ENCODE assay signal across 12 cellular contexts in the genomic region with DNA sequence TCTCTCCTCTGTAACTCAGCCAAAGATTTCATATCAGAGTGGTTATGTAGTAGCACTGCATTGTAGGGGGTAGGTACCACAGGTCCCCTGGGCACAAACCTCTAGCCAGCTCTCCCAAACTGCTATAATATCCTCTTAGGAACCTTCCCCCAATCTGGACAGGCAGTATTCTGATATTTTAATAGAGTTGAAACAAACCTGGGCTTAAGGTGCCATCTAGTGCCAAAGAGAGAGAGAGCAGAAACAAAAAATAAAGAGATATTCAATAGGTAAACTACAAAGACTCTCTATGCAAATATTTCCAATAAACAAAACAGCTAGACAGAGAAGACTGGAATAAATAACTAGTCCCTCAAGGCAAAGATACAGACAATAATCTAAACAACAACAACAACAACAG.
DNase-seq lines count a peak whose midpoint lies in the region; ATAC-seq, FAIRE-seq and TF ChIP-seq lines count a peak whose summit lies in the region.
"Had no signal": no experiment of that assay in that cellular context is flagged by ENCODE, and none has a peak within 500 bp of the region (broad histone marks: within the 10 kb centered on the region; RNA-seq: fewer than 3 reads in every experiment).

No MANE protein-coding gene starts in this region.

- H3K27me3 ChIP-seq in GM23338 (ENCODE audit: insufficient read depth), result no peaks in the 10 kb centered on the region
- H3K27me3 ChIP-seq: right atrium auricular region had no signal

- H2AFZ ChIP-seq in GM23338, result no peak overlapping the region

- CTCF ChIA-PET in A549 (lab: Yijun Ruan, JAX), result interaction anchor here (1.2 to 1.6 kb wide), 2 partner anchors 9 to 590 kb away, joined by 3 read pairs; no protein-coding TSS in a partner anchor
- CTCF ChIA-PET in T-cell (lab: Charles Lee), result no interaction called here

- DNase-seq in A549 (ENCODE audit: low read depth in 1 of 2, low spot score in 1 of 2), result no peak
- peak; percentile 65 for DNase-seq in GM23338 (ENCODE audit: low spot score)
- DNase-seq in RCC 7860 (ENCODE audit: low spot score), result peak; percentile 23
- peak; percentile 6 for DNase-seq in fibroblast of villous mesenchyme (ENCODE audit: low read depth)
- DNase-seq in T-cell, result no peak
- no peak for DNase-seq in activated CD4-positive, alpha-beta T cell treated with anti-CD3 and anti-CD28 coated beads, Interleukin-2, amount 50 U/mL, for 4 hours
- no peak for DNase-seq in occipital lobe (lab: John Stamatoyannopoulos, UW)
- DNase-seq in activated T-cell treated with anti-CD3 and anti-CD28 coated beads, Interleukin-2, amount 50 U/mL, for 1 hour, result no peak
- DNase-seq: foreskin melanocyte, H7 had no signal

- no peaks in the 10 kb centered on the region for H3K9me2 ChIP-seq in GM23338 (ENCODE audit: insufficient read depth)

- ATAC-seq in A549, result no peak
- peak; percentile 73 for ATAC-seq in GM23338
- ATAC-seq in T-cell (replicated peaks in 1 of 4), result no peak

- H3K9me3 ChIP-seq in A549, result no peaks in the 10 kb centered on the region

- no peaks in the 10 kb centered on the region for H3F3A ChIP-seq in GM23338 (replicated peaks; ENCODE audit: low read depth)

- no peak overlapping the region for H3K27ac Mint-ChIP-seq in GM23338
- H3K27ac Mint-ChIP-seq in T-cell, result no peak overlapping the region

- H3K4me1 Mint-ChIP-seq in GM23338 (no peaks in the 10 kb centered on the region), T-cell (no peaks in the 10 kb centered on the region)

- no peak overlapping the region for H3K4me3 Mint-ChIP-seq in GM23338
- no peak overlapping the region for H3K4me3 Mint-ChIP-seq in T-cell

- no peaks in the 10 kb centered on the region for H3K79me2 ChIP-seq in GM23338 (replicated peaks; ENCODE audit: insufficient read depth)

- H3K36me3 Mint-ChIP-seq in GM23338 (ENCODE audit: low read depth), result peaks cover 14% of the 10 kb centered on the region; the same call in 2 of the 3 replicates
- no peaks in the 10 kb centered on the region for H3K36me3 Mint-ChIP-seq in T-cell

- TF ChIP-seq POLR2A in A549 (IDR thresholded peaks at IDR 0.05; ENCODE audit: low read length), result no peak

- H3K27ac ChIP-seq in A549 (no peak overlapping the region), GM23338 (ENCODE audit: low read depth) (no peak overlapping the region)
- H3K27ac ChIP-seq: right atrium auricular region had no signal

- TF ChIP-seq CTCF in A549 (IDR thresholded peaks at IDR 0.05), result no peak
- TF ChIP-seq CTCF in GM23338 (conservative IDR thresholded peaks at IDR 0.05; ENCODE audit: low read depth in 2 of 2), result peak; percentile 59 to 88
- peak; percentile 29 for TF ChIP-seq CTCF in fibroblast of villous mesenchyme (IDR thresholded peaks at IDR 0.05; ENCODE audit: insufficient read depth, low read depth, low read length)

- no peaks in the 10 kb centered on the region for H3K36me3 ChIP-seq in GM23338 (ENCODE audit: insufficient read depth)
- H3K36me3 ChIP-seq: right atrium auricular region had no signal

- no peak for TF ChIP-seq EP300 in A549 (IDR thresholded peaks at IDR 0.05)

- peak; percentile 15 to 33; a peak in 1 of 5 replicates for TF ChIP-seq RAD21 in A549 (conservative IDR thresholded peaks at IDR 0.05 in 1 of 2, IDR thresholded peaks at IDR 0.05 in 1 of 2)

- H3K4me1 ChIP-seq in A549 (no peaks in the 10 kb centered on the region), GM23338 (ENCODE audit: insufficient read depth) (no peaks in the 10 kb centered on the region)
- H3K4me1 ChIP-seq: right atrium auricular region had no signal

- no peaks in the 10 kb centered on the region for H4K20me1 ChIP-seq in GM23338 (replicated peaks; ENCODE audit: insufficient read depth)

- POLR2A ChIA-PET in A549 (lab: Yijun Ruan, JAX), result no interaction called here
- POLR2A ChIA-PET in T-cell (lab: Charles Lee), result no interaction called here

- H3K4me2 ChIP-seq in A549 (no peak overlapping the region), GM23338 (no peak overlapping the region)

- no peak for FAIRE-seq in A549 (lab: Jason Lieb, UNC)
- FAIRE-seq in RCC 7860 (lab: Jason Lieb, UNC), result no peak
- FAIRE-seq: G401.6 had no signal

- H3K4me3 ChIP-seq in A549, result no peak overlapping the region
- no peak overlapping the region for H3K4me3 ChIP-seq in GM23338
- no peak overlapping the region for H3K4me3 ChIP-seq in fibroblast of villous mesenchyme (ENCODE audit: low read depth, low read length)
- H3K4me3 ChIP-seq: right atrium auricular region had no signal

- H3K9me3 Mint-ChIP-seq in GM23338 (peaks cover 18% of the 10 kb centered on the region), T-cell (peaks cover 13 to 28% (median 21%) of the 10 kb centered on the region in 3 donors)

- H3K27me3 Mint-ChIP-seq in GM23338 (ENCODE audit: insufficient read depth, low read depth, poor library complexity), result peaks cover 5% of the 10 kb centered on the region
- no peaks in the 10 kb centered on the region for H3K27me3 Mint-ChIP-seq in T-cell

TF ChIP-seq in A549, 52 proteins besides CTCF, POLR2A, EP300 and RAD21:
- TF ChIP-seq HDAC2 (IDR thresholded peaks at IDR 0.05), result no peak
- no peak for TF ChIP-seq FOSB (CRISPR knock-in tag; IDR thresholded peaks at IDR 0.05)
- TF ChIP-seq CHD4 (IDR thresholded peaks at IDR 0.05; ENCODE audit: borderline replicate concordance), result no peak
- no peak for TF ChIP-seq RNF2 (IDR thresholded peaks at IDR 0.05; ENCODE audit: borderline replicate concordance, low read depth)
- no peak for TF ChIP-seq KDM5A (IDR thresholded peaks at IDR 0.05)
- TF ChIP-seq CHD2 (IDR thresholded peaks at IDR 0.05; ENCODE audit: low read length, partially characterized antibody), result no peak
- TF ChIP-seq HES2 (IDR thresholded peaks at IDR 0.05), result no peak
- TF ChIP-seq RARB (CRISPR knock-in tag; IDR thresholded peaks at IDR 0.05), result no peak
- no peak for TF ChIP-seq E2F6 (IDR thresholded peaks at IDR 0.05; ENCODE audit: borderline replicate concordance, low read depth)
- no peak for TF ChIP-seq TFCP2L1 (CRISPR knock-in tag; IDR thresholded peaks at IDR 0.05)
- TF ChIP-seq PHF8 (IDR thresholded peaks at IDR 0.05; ENCODE audit: borderline replicate concordance, low read depth), result no peak

TF ChIP-seq in GM23338, 12 proteins besides CTCF, POLR2A, EP300 and RAD21:
- TF ChIP-seq STAT1 (IDR thresholded peaks at IDR 0.05; ENCODE audit: unreplicated experiment) (no peak), ZNF114 (CRISPR knock-in tag; IDR thresholded peaks at IDR 0.05) (no peak)

Comparison
In these comparisons a context has a peak if more than half of its experiments do, and no peak if none do; other contexts are left out.
1. DNase-seq: peak in GM23338 (single experiment), RCC 7860 (single experiment) and fibroblast of villous mesenchyme (single experiment); none in A549 (0 of 2), T-cell (0 of 34), activated CD4-positive, alpha-beta T cell treated with anti-CD3 and anti-CD28 coated beads, Interleukin-2, amount 50 U/mL, for 4 hours (0 of 2), occipital lobe (single experiment) and activated T-cell treated with anti-CD3 and anti-CD28 coated beads, Interleukin-2, amount 50 U/mL, for 1 hour (single experiment).